18 cellular contexts compared by ENCODE assay signal in genomic region chr16:86365513-86366040, GRCh38.
DNase-seq lines count a peak whose midpoint lies in the region; TF ChIP-seq lines count a peak whose summit lies in the region.
"Had no signal": no experiment of that assay in that cellular context is flagged by ENCODE, and none has a peak within 500 bp of the region (broad histone marks: within the 10 kb centered on the region; RNA-seq: fewer than 3 reads in every experiment).

No MANE protein-coding gene starts in this region.

- H3K4me3 ChIP-seq in AG04450 (ENCODE audit: low read depth, low read length) (no peak overlapping the region), SJCRH30 (no peak overlapping the region; the same call in 1 of the 2 replicates), muscle layer of duodenum (ENCODE audit: low read depth in 1 of 2, low read length in 2 of 2) (no peak overlapping the region), mesendoderm (ENCODE audit: low read length) (no peak overlapping the region)
- H3K4me3 ChIP-seq: GM23248, K562 had no signal

- no peak overlapping the region for H2BK15ac ChIP-seq in mesendoderm (replicated peaks; ENCODE audit: low read depth)

- H2BK5ac ChIP-seq in mesendoderm (ENCODE audit: low read length) = no peak overlapping the region

- H3K4me2 ChIP-seq in mesendoderm (ENCODE audit: low read length) = no peak overlapping the region

- H3K9me3 ChIP-seq in AG04450 (ENCODE audit: control insufficient read depth, insufficient read depth, low read length) (no peaks in the 10 kb centered on the region), SJCRH30 (replicated peaks) (no peaks in the 10 kb centered on the region), muscle layer of duodenum (ENCODE audit: control insufficient read depth in 1 of 2, low read length in 2 of 2) (no peaks in the 10 kb centered on the region)

- no peak overlapping the region for H3K4ac ChIP-seq in mesendoderm (ENCODE audit: low read depth, low read length)

- CTCF ChIA-PET in AG04450 (lab: Charles Lee) (interaction anchor here (0.6 kb wide), 1 partner anchor 28 kb away, joined by 6 read pairs; no protein-coding TSS in a partner anchor), RWPE1 (lab: Yijun Ruan, JAX) (interaction anchor here (1.0 kb wide), 1 partner anchor 25 kb away, joined by 4 read pairs; no protein-coding TSS in a partner anchor)

- peak overlapping the region; percentile 52 for H3K27ac ChIP-seq in AG04450 (ENCODE audit: low read depth, low read length)
- H3K27ac ChIP-seq in SJCRH30 = peak overlapping the region; percentile 52
- peak overlapping the region; percentile 36 for H3K27ac ChIP-seq in muscle layer of duodenum (ENCODE audit: low read length)
- H3K27ac ChIP-seq in mesendoderm (ENCODE audit: low read depth, low read length) = no peak overlapping the region
- no peak overlapping the region for H3K27ac ChIP-seq in RWPE1
- H3K27ac ChIP-seq: GM23248 had no signal

- no peak overlapping the region for H4K8ac ChIP-seq in mesendoderm (ENCODE audit: low read depth, low read length)

- H3K9ac ChIP-seq in mesendoderm (ENCODE audit: low read length) = no peak overlapping the region
- H3K9ac ChIP-seq: GM23248 had no signal

- TF ChIP-seq CTCF in AG04450 (IDR thresholded peaks at IDR 0.05; ENCODE audit: low read depth, low read length) = no peak
- TF ChIP-seq CTCF in RWPE1 (conservative IDR thresholded peaks at IDR 0.05; ENCODE audit: low read depth) = no peak

- H3K79me2 ChIP-seq in mesendoderm (ENCODE audit: control insufficient read depth, insufficient read depth, low read length) = no peaks in the 10 kb centered on the region

- H4K5ac ChIP-seq in mesendoderm (ENCODE audit: low read length) = no peak overlapping the region

- POLR2A ChIA-PET in AG04450 (lab: Yijun Ruan, JAX) = interaction anchor here (0.6 kb wide), 1 partner anchor 98 kb away, joined by 3 read pairs; no protein-coding TSS in a partner anchor
- POLR2A ChIA-PET in RWPE1 (lab: Yijun Ruan, JAX; ENCODE audit: low non-redundant PET) = no interaction called here

- no peaks in the 10 kb centered on the region for H3K79me1 ChIP-seq in mesendoderm (ENCODE audit: low read length)

- H3K23ac ChIP-seq in mesendoderm (ENCODE audit: low read length) = no peak overlapping the region

- H3K36me3 ChIP-seq in SJCRH30 (no peaks in the 10 kb centered on the region), muscle layer of duodenum (ENCODE audit: control insufficient read depth in 1 of 2, insufficient read depth in 2 of 2, low read length in 2 of 2) (no peaks in the 10 kb centered on the region), mesendoderm (ENCODE audit: control insufficient read depth, insufficient read depth, low read length) (no peaks in the 10 kb centered on the region)

- no peak overlapping the region for H3K18ac ChIP-seq in mesendoderm (ENCODE audit: low read length)

- WGBS in mesendoderm (ENCODE audit: extremely low coverage, insufficient coverage, low lambda C conversion rate) = no CpG with 5 or more reads among the region's 9 CpGs

- H2BK120ac ChIP-seq in mesendoderm (ENCODE audit: low read depth, low read length) = no peak overlapping the region

- H3K27me3 ChIP-seq in AG04450 (ENCODE audit: control insufficient read depth, insufficient read depth, low read length) = no peaks in the 10 kb centered on the region
- H3K27me3 ChIP-seq in SJCRH30 = no peaks in the 10 kb centered on the region
- no peaks in the 10 kb centered on the region for H3K27me3 ChIP-seq in muscle layer of duodenum (ENCODE audit: low read depth, low read length)
- H3K27me3 ChIP-seq in mesendoderm (ENCODE audit: insufficient read depth, low read length, poor library complexity) = no peaks in the 10 kb centered on the region

- no peak for DNase-seq in AG04450 (ENCODE audit: low read depth, low spot score)
- DNase-seq in SJCRH30 = peak; percentile 84
- peak; percentile 38 for DNase-seq in fibroblast of gingiva (ENCODE audit: low read depth)
- no peak for DNase-seq in stimulated activated CD4-positive, alpha-beta T cell treated with anti-CD3 and anti-CD28 coated beads, Interleukin-12 subunit alpha, Interleukin-12 subunit beta, amount 100 ng/mL, for 4 hours
- no peak for DNase-seq in mesendoderm
- no peak for DNase-seq in RWPE1 (ENCODE audit: low spot score)
- no peak for DNase-seq in MV-4-11 (lab: John Stamatoyannopoulos, UW)
- DNase-seq: 8988T, C1 segment of cervical spinal cord, DMS79 treated with DMSO at 0.1 percent for 48 hours, GM23248, NCI-H1417, NCI-H187 treated with DMSO at 0.1 percent for 48 hours, NCI-H69, OCI-M1, RPMI8226 had no signal

- H3K4me1 ChIP-seq in SJCRH30 (peaks cover 34% of the 10 kb centered on the region), muscle layer of duodenum (ENCODE audit: control insufficient read depth in 1 of 2, insufficient read depth in 2 of 2, low read length in 2 of 2) (peaks cover 0 to 4% of the 10 kb centered on the region in 2 donors), mesendoderm (ENCODE audit: control insufficient read depth, low read depth, low read length) (no peaks in the 10 kb centered on the region)

- no peak overlapping the region for H3K56ac ChIP-seq in mesendoderm (ENCODE audit: low read length)

- no peak overlapping the region for H2AK5ac ChIP-seq in mesendoderm (ENCODE audit: low read length)

Comparison
In these comparisons a context has a peak if more than half of its experiments do, and no peak if none do; other contexts are left out.
1. DNase-seq: peak in SJCRH30 (2 of 2) and fibroblast of gingiva (single experiment); none in AG04450 (single experiment), stimulated activated CD4-positive, alpha-beta T cell treated with anti-CD3 and anti-CD28 coated beads, Interleukin-12 subunit alpha, Interleukin-12 subunit beta, amount 100 ng/mL, for 4 hours (single experiment), mesendoderm (single experiment), RWPE1 (single experiment) and MV-4-11 (single experiment).
2. H3K27ac ChIP-seq: peak in AG04450 (single experiment), SJCRH30 (single experiment) and muscle layer of duodenum (single experiment); none in mesendoderm (single experiment) and RWPE1 (single experiment).